Comparison of ENCODE assay signal across 17 cellular contexts in genomic region chrX:46310815-46311497, GRCh38.
DNase-seq lines count a peak whose midpoint lies in the region; ATAC-seq lines count a peak whose summit lies in the region.
"Had no signal": no experiment of that assay in that cellular context is flagged by ENCODE, and none has a peak within 500 bp of the region (broad histone marks: within the 10 kb centered on the region; RNA-seq: fewer than 3 reads in every experiment).

No MANE protein-coding gene starts in this region.

- H3K4me3 Mint-ChIP-seq in stimulated activated naive CD8-positive, alpha-beta T cell treated with anti-CD3 and anti-CD28 coated beads, Interleukin-15, amount 100 ng/mL, for 72 hours, result peak overlapping the region in 1 of 2 donors; percentile 47
- no peak overlapping the region for H3K4me3 Mint-ChIP-seq in activated CD4-positive, alpha-beta memory T cell treated with anti-CD3 and anti-CD28 coated beads, Interleukin-2, amount 10 ng/mL, durations not matched to agents 7 days and 5 days

- peaks cover 9% of the 10 kb centered on the region for H3K4me1 Mint-ChIP-seq in stimulated activated naive CD8-positive, alpha-beta T cell treated with anti-CD3 and anti-CD28 coated beads, Interleukin-15, amount 100 ng/mL, for 72 hours
- peaks cover 15% of the 10 kb centered on the region for H3K4me1 Mint-ChIP-seq in activated CD4-positive, alpha-beta memory T cell treated with anti-CD3 and anti-CD28 coated beads, Interleukin-2, amount 10 ng/mL, durations not matched to agents 7 days and 5 days

- no peaks in the 10 kb centered on the region for H3K27me3 Mint-ChIP-seq in stimulated activated naive CD8-positive, alpha-beta T cell treated with anti-CD3 and anti-CD28 coated beads, Interleukin-15, amount 100 ng/mL, for 72 hours
- no peaks in the 10 kb centered on the region for H3K27me3 Mint-ChIP-seq in activated CD4-positive, alpha-beta memory T cell treated with anti-CD3 and anti-CD28 coated beads, Interleukin-2, amount 10 ng/mL, durations not matched to agents 7 days and 5 days

- H3K36me3 Mint-ChIP-seq in activated CD4-positive, alpha-beta memory T cell treated with anti-CD3 and anti-CD28 coated beads, Interleukin-2, amount 10 ng/mL, durations not matched to agents 7 days and 5 days (ENCODE audit: low read depth), result no peaks in the 10 kb centered on the region

- DNase-seq in stimulated activated naive CD8-positive, alpha-beta T cell treated with anti-CD3 and anti-CD28 coated beads, Interleukin-15, Interleukin-2, amounts not matched to agents 100 U/mL and 50 U/mL, for 24 hours, result no peak
- no peak for DNase-seq in stimulated activated naive CD8-positive, alpha-beta T cell treated with anti-CD3 and anti-CD28 coated beads, Interleukin-15, amount 100 ng/mL, for 72 hours
- DNase-seq in activated CD4-positive, alpha-beta memory T cell treated with anti-CD3 and anti-CD28 coated beads, Interleukin-2, amount 10 ng/mL, durations not matched to agents 7 days and 5 days, result no peak
- DNase-seq in mesenteric fat pad (ENCODE audit: low spot score) (no peak), NCI-H2196 (lab: John Stamatoyannopoulos, UW; ENCODE audit: unreplicated experiment) (no peak)
- no peak for DNase-seq in stimulated activated CD4-positive, alpha-beta T cell treated with anti-CD3 and anti-CD28 coated beads, Interleukin-15, amount 100 ng/mL, for 24 hours
- DNase-seq: activated CD4-positive, CD25-positive, alpha-beta regulatory T cell treated with anti-CD3 and anti-CD28 coated beads, Interleukin-2, amount 50 U/mL, for 72 hours; BE2C; dorsolateral prefrontal cortex; glutamatergic neuron; Kasumi-1; left ventricle myocardium inferior; NCI-H345; SIG-M5; stimulated activated naive CD4-positive, alpha-beta T cell treated with Interleukin-2 at 50 U/mL for 16 hours had no signal

- peaks cover 0 to 3% of the 10 kb centered on the region in 2 donors for H3K9me3 Mint-ChIP-seq in stimulated activated naive CD8-positive, alpha-beta T cell treated with anti-CD3 and anti-CD28 coated beads, Interleukin-15, amount 100 ng/mL, for 72 hours
- H3K9me3 Mint-ChIP-seq in activated CD4-positive, alpha-beta memory T cell treated with anti-CD3 and anti-CD28 coated beads, Interleukin-2, amount 10 ng/mL, durations not matched to agents 7 days and 5 days, result peaks cover 3% of the 10 kb centered on the region

- CTCF ChIA-PET in activated CD4-positive, alpha-beta memory T cell treated with anti-CD3 and anti-CD28 coated beads, Interleukin-2, amount 10 ng/mL, durations not matched to agents 7 days and 5 days (lab: Charles Lee), result no interaction called here

- peak overlapping the region in 1 of 2 donors; percentile 26 for H3K27ac Mint-ChIP-seq in stimulated activated naive CD8-positive, alpha-beta T cell treated with anti-CD3 and anti-CD28 coated beads, Interleukin-15, amount 100 ng/mL, for 72 hours
- peak overlapping the region; percentile 40 for H3K27ac Mint-ChIP-seq in activated CD4-positive, alpha-beta memory T cell treated with anti-CD3 and anti-CD28 coated beads, Interleukin-2, amount 10 ng/mL, durations not matched to agents 7 days and 5 days

- ATAC-seq in stimulated activated naive CD8-positive, alpha-beta T cell treated with anti-CD3 and anti-CD28 coated beads, Interleukin-15, Interleukin-2, amounts not matched to agents 100 U/mL and 50 U/mL, for 24 hours, result peak; percentile 82
- ATAC-seq in stimulated activated naive CD8-positive, alpha-beta T cell treated with anti-CD3 and anti-CD28 coated beads, Interleukin-15, amount 100 ng/mL, for 72 hours, result no peak
- ATAC-seq in HG02981 (IDR thresholded peaks at IDR 0.05; ENCODE audit: unreplicated experiment) (peak; percentile 84), GM19455 (IDR thresholded peaks at IDR 0.05; ENCODE audit: unreplicated experiment) (no peak)

- POLR2A ChIA-PET in activated CD4-positive, alpha-beta memory T cell treated with anti-CD3 and anti-CD28 coated beads, Interleukin-2, amount 10 ng/mL, durations not matched to agents 7 days and 5 days (lab: Charles Lee), result interaction anchor here (1.4 kb wide), 1 partner anchor 10 kb away, joined by 5 read pairs; no protein-coding TSS in a partner anchor

Comparison
In these comparisons a context has a peak if more than half of its experiments do, and no peak if none do; other contexts are left out.
1. ATAC-seq: peak in stimulated activated naive CD8-positive, alpha-beta T cell treated with anti-CD3 and anti-CD28 coated beads, Interleukin-15, Interleukin-2, amounts not matched to agents 100 U/mL and 50 U/mL, for 24 hours (single experiment) and HG02981 (single experiment); none in stimulated activated naive CD8-positive, alpha-beta T cell treated with anti-CD3 and anti-CD28 coated beads, Interleukin-15, amount 100 ng/mL, for 72 hours (single experiment) and GM19455 (single experiment).